Comparison of ENCODE assay signal across 13 cellular contexts in genomic region chr12:31714406-31715271, GRCh38. TPM values are rescaled to one million over a fixed set of nuclear protein-coding genes. Genes with fewer than 3 reads are reported as not detected.
DNase-seq lines count a peak whose midpoint lies in the region; ATAC-seq, FAIRE-seq and TF ChIP-seq lines count a peak whose summit lies in the region.
"Had no signal": no experiment of that assay in that cellular context is flagged by ENCODE, and none has a peak within 500 bp of the region (broad histone marks: within the 10 kb centered on the region; RNA-seq: fewer than 3 reads in every experiment).

No MANE protein-coding gene starts in this region.

- H3K4me1 ChIP-seq in Loucy (ENCODE audit: insufficient read depth, low read length, poor library complexity, severe bottlenecking) = peaks cover 6% of the 10 kb centered on the region

- H3K9me3 Mint-ChIP-seq in Calu3 (ENCODE audit: low read depth, unreplicated experiment) (peaks cover 4% of the 10 kb centered on the region), mesothelial cell of epicardium (peaks cover 25% of the 10 kb centered on the region)

- no peak overlapping the region for H3K4me3 ChIP-seq in Loucy (ENCODE audit: low read length, poor library complexity, severe bottlenecking)

- no peaks in the 10 kb centered on the region for H3F3A ChIP-seq in Loucy (ENCODE audit: low read depth)

- CTCF ChIA-PET in Calu3 (lab: Charles Lee) = interaction anchor here (0.6 to 2.0 kb wide), 6 partner anchors 12 to 598 kb away, joined by 3 to 7 read pairs (median 5); partner anchors contain the start of gene AMN1

- H3K4me3 Mint-ChIP-seq in Calu3 (ENCODE audit: low read depth, unreplicated experiment) (peak overlapping the region; percentile 51), mesothelial cell of epicardium (no peak overlapping the region)
- H3K4me3 Mint-ChIP-seq: activated T-cell treated with anti-CD3 and anti-CD28 coated beads, Interleukin-2, amount 50 U/mL, for 4 hours; T-helper 1 cell treated with Interleukin-12 subunit alpha and Interleukin-12 subunit beta and Interleukin-4 antibody, amounts not matched to agents 30 μg/mL and 1 μg/mL, for 36 hours had no signal

- peak overlapping the region; percentile 11; the same call in 1 of the 2 replicates for H2AFZ ChIP-seq in Loucy (ENCODE audit: low read length)

- no peaks in the 10 kb centered on the region for H3K79me2 ChIP-seq in Loucy (ENCODE audit: insufficient read depth, low read length)

- no peaks in the 10 kb centered on the region for H3K27me3 Mint-ChIP-seq in Calu3 (ENCODE audit: unreplicated experiment)
- no peaks in the 10 kb centered on the region for H3K27me3 Mint-ChIP-seq in mesothelial cell of epicardium (ENCODE audit: low read depth)

- no peak for FAIRE-seq in frontal cortex (lab: Jason Lieb, UNC)

- ATAC-seq in GM19455 (IDR thresholded peaks at IDR 0.05; ENCODE audit: unreplicated experiment) (peak; percentile 27), HG03469 (IDR thresholded peaks at IDR 0.05; ENCODE audit: unreplicated experiment) (no peak)
- ATAC-seq: activated T-cell treated with anti-CD3 and anti-CD28 coated beads, Interleukin-2, amount 50 U/mL, for 4 hours had no signal

- no peaks in the 10 kb centered on the region for H3K9me2 ChIP-seq in Loucy (replicated peaks; ENCODE audit: low read depth, low read length)

- H3K4me1 Mint-ChIP-seq in Calu3 (ENCODE audit: low read depth, unreplicated experiment) (peaks cover 27% of the 10 kb centered on the region), mesothelial cell of epicardium (peaks cover 15% of the 10 kb centered on the region)

- H3K9me3 ChIP-seq in Loucy (ENCODE audit: insufficient read depth, low read depth, low read length) = no peaks in the 10 kb centered on the region

- H3K9ac ChIP-seq in Loucy (ENCODE audit: low read depth, low read length, poor library complexity, severe bottlenecking) = no peak overlapping the region

- H4K20me1 ChIP-seq in Loucy (ENCODE audit: insufficient read depth, low read length, poor library complexity, severe bottlenecking) = no peaks in the 10 kb centered on the region

- H3K27ac Mint-ChIP-seq in Calu3 (ENCODE audit: unreplicated experiment) = peak overlapping the region; percentile 98
- H3K27ac Mint-ChIP-seq in mesothelial cell of epicardium = peak overlapping the region; percentile 92

- TF ChIP-seq CTCF in Calu3 (IDR thresholded peaks at IDR 0.05; ENCODE audit: unreplicated experiment) (no peak), Loucy (conservative IDR thresholded peaks at IDR 0.05; ENCODE audit: low read length) (no peak), mesothelial cell of epicardium (IDR thresholded peaks at IDR 0.05; ENCODE audit: unreplicated experiment) (no peak)

- DNase-seq in Calu3 = no peak
- DNase-seq in mesothelial cell of epicardium (ENCODE audit: low spot score in 2 of 2, unreplicated experiment in 2 of 2) = no peak
- DNase-seq in ecto neural progenitor cell (ENCODE audit: low spot score) = no peak
- no peak for DNase-seq in frontal cortex (ENCODE audit: low spot score in 2 of 2)
- no peak for DNase-seq in LoVo (ENCODE audit: low spot score)
- DNase-seq: activated T-cell treated with anti-CD3 and anti-CD28 coated beads, Interleukin-2, amount 50 U/mL, for 4 hours; glutamatergic neuron; NCI-H526; stimulated activated CD4-positive, alpha-beta T cell treated with anti-CD3 and anti-CD28 coated beads, Interleukin-15, amount 100 ng/mL, for 24 hours had no signal

- H3K36me3 Mint-ChIP-seq in Calu3 (ENCODE audit: insufficient read depth, unreplicated experiment) = peaks cover 12% of the 10 kb centered on the region
- H3K36me3 Mint-ChIP-seq in mesothelial cell of epicardium = peaks cover 32% of the 10 kb centered on the region

- no peaks in the 10 kb centered on the region for H3K36me3 ChIP-seq in Loucy (ENCODE audit: insufficient read depth, low read length)

- no peak overlapping the region for H3K4me2 ChIP-seq in Loucy (ENCODE audit: low read depth, low read length, poor library complexity, severe bottlenecking)

- intact Hi-C loops in Calu3 (cut with micrococcal nuclease; ENCODE audit: unreplicated experiment) = no loop called here

- BruUV-seq in Calu3 (replicated peaks; lab: Mats Ljungman, UMichigan) = TSS peak; percentile 39

- H3K27me3 ChIP-seq in Loucy (ENCODE audit: insufficient read depth, low read length, poor library complexity, severe bottlenecking) = no peaks in the 10 kb centered on the region

RNA-seq across cellular contexts. Expression of gene AMN1, which starts 14.2 kb away (rescaled TPM):
- total RNA-seq in Calu3 (2022) (10.2 and 13.5 TPM in 2 replicates), mesothelial cell of epicardium (14.6 to 17.5 TPM (median 15.3 TPM) in 3 replicates), frontal cortex (77.0 TPM)

RNA-seq across cellular contexts. Expression of gene ETFBKMT, which starts 55.2 kb away (rescaled TPM):
- total RNA-seq in Calu3 (2022) = 2.2 and 2.3 TPM in 2 replicates
- total RNA-seq in mesothelial cell of epicardium = 1.6 to 2.6 TPM (median 1.8 TPM) in 3 replicates
- 4.5 TPM for total RNA-seq in frontal cortex
